In the genomic region with DNA sequence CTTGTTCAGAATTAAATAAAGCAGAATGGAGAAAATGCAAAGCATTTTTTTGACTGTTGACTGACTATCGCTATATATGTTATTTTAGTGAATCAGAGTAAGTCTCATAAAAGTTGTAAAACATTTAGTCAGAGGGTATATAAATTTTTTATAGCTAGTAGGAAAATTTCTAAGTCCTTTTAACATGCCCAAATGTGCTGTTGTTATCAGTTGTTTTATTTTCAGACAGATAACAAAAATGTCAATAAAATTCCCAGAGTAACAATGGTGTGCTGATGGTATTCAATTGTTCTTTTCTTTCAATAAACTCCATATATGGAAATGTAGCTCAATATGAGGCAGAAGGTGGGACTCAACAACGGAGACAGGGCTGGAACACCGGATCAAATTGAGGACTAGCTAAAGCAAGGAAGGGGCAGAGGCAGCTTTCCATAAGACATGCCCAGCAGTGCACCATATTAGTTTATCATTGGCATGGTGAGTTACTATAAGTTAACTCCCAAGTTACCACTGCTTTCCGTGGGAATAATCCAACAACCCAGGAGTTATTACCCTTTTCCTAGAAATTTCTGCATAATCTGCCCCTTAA, we compare ENCODE assay signal across 2 cellular contexts.
TF ChIP-seq lines count a peak whose summit lies in the region.

No MANE protein-coding gene starts in this region.

TF ChIP-seq in GM23338, 12 proteins besides CTCF, POLR2A, EP300 and RAD21 (continues in another document):
- TF ChIP-seq EZH2phosphoT487 (IDR thresholded peaks at IDR 0.05; ENCODE audit: unreplicated experiment) (no peak), JUNB (IDR thresholded peaks at IDR 0.05; ENCODE audit: unreplicated experiment) (no peak), ZNF114 (CRISPR knock-in tag; IDR thresholded peaks at IDR 0.05) (no peak), POLR2AphosphoS5 (IDR thresholded peaks at IDR 0.05; ENCODE audit: low read depth) (no peak), EZH2 (IDR thresholded peaks at IDR 0.05; ENCODE audit: low read depth, unreplicated experiment) (no peak), ZNF331 (CRISPR knock-in tag; IDR thresholded peaks at IDR 0.05; ENCODE audit: low read depth) (no peak), NANOG (IDR thresholded peaks at IDR 0.05; ENCODE audit: borderline replicate concordance) (no peak), CREB1 (CRISPR knock-in tag; IDR thresholded peaks at IDR 0.05; ENCODE audit: low read depth) (no peak), STAT1 (IDR thresholded peaks at IDR 0.05; ENCODE audit: unreplicated experiment) (no peak)
- TF ChIP-seq, protein P1, sequence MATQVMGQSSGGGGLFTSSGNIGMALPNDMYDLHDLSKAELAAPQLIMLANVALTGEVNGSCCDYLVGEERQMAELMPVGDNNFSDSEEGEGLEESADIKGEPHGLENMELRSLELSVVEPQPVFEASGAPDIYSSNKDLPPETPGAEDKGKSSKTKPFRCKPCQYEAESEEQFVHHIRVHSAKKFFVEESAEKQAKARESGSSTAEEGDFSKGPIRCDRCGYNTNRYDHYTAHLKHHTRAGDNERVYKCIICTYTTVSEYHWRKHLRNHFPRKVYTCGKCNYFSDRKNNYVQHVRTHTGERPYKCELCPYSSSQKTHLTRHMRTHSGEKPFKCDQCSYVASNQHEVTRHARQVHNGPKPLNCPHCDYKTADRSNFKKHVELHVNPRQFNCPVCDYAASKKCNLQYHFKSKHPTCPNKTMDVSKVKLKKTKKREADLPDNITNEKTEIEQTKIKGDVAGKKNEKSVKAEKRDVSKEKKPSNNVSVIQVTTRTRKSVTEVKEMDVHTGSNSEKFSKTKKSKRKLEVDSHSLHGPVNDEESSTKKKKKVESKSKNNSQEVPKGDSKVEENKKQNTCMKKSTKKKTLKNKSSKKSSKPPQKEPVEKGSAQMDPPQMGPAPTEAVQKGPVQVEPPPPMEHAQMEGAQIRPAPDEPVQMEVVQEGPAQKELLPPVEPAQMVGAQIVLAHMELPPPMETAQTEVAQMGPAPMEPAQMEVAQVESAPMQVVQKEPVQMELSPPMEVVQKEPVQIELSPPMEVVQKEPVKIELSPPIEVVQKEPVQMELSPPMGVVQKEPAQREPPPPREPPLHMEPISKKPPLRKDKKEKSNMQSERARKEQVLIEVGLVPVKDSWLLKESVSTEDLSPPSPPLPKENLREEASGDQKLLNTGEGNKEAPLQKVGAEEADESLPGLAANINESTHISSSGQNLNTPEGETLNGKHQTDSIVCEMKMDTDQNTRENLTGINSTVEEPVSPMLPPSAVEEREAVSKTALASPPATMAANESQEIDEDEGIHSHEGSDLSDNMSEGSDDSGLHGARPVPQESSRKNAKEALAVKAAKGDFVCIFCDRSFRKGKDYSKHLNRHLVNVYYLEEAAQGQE (IDR thresholded peaks at IDR 0.05; ENCODE audit: unreplicated experiment), result no peak
- TF ChIP-seq, protein P2, sequence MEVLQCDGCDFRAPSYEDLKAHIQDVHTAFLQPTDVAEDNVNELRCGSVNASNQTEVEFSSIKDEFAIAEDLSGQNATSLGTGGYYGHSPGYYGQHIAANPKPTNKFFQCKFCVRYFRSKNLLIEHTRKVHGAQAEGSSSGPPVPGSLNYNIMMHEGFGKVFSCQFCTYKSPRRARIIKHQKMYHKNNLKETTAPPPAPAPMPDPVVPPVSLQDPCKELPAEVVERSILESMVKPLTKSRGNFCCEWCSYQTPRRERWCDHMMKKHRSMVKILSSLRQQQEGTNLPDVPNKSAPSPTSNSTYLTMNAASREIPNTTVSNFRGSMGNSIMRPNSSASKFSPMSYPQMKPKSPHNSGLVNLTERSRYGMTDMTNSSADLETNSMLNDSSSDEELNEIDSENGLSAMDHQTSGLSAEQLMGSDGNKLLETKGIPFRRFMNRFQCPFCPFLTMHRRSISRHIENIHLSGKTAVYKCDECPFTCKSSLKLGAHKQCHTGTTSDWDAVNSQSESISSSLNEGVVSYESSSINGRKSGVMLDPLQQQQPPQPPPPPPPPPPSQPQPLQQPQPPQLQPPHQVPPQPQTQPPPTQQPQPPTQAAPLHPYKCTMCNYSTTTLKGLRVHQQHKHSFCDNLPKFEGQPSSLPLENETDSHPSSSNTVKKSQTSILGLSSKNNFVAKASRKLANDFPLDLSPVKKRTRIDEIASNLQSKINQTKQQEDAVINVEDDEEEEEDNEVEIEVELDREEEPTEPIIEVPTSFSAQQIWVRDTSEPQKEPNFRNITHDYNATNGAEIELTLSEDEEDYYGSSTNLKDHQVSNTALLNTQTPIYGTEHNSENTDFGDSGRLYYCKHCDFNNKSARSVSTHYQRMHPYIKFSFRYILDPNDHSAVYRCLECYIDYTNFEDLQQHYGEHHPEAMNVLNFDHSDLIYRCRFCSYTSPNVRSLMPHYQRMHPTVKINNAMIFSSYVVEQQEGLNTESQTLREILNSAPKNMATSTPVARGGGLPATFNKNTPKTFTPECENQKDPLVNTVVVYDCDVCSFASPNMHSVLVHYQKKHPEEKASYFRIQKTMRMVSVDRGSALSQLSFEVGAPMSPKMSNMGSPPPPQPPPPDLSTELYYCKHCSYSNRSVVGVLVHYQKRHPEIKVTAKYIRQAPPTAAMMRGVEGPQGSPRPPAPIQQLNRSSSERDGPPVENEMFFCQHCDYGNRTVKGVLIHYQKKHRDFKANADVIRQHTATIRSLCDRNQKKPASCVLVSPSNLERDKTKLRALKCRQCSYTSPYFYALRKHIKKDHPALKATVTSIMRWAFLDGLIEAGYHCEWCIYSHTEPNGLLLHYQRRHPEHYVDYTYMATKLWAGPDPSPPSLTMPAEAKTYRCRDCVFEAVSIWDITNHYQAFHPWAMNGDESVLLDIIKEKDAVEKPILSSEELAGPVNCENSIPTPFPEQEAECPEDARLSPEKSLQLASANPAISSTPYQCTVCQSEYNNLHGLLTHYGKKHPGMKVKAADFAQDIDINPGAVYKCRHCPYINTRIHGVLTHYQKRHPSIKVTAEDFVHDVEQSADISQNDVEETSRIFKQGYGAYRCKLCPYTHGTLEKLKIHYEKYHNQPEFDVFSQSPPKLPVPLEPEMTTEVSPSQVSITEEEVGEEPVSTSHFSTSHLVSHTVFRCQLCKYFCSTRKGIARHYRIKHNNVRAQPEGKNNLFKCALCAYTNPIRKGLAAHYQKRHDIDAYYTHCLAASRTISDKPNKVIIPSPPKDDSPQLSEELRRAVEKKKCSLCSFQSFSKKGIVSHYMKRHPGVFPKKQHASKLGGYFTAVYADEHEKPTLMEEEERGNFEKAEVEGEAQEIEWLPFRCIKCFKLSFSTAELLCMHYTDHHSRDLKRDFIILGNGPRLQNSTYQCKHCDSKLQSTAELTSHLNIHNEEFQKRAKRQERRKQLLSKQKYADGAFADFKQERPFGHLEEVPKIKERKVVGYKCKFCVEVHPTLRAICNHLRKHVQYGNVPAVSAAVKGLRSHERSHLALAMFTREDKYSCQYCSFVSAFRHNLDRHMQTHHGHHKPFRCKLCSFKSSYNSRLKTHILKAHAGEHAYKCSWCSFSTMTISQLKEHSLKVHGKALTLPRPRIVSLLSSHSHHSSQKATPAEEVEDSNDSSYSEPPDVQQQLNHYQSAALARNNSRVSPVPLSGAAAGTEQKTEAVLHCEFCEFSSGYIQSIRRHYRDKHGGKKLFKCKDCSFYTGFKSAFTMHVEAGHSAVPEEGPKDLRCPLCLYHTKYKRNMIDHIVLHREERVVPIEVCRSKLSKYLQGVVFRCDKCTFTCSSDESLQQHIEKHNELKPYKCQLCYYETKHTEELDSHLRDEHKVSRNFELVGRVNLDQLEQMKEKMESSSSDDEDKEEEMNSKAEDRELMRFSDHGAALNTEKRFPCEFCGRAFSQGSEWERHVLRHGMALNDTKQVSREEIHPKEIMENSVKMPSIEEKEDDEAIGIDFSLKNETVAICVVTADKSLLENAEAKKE (CRISPR knock-in tag; IDR thresholded peaks at IDR 0.05), result no peak

TF ChIP-seq in IMR-90, 13 proteins besides CTCF, POLR2A, EP300 and RAD21:
- TF ChIP-seq, protein P3, sequence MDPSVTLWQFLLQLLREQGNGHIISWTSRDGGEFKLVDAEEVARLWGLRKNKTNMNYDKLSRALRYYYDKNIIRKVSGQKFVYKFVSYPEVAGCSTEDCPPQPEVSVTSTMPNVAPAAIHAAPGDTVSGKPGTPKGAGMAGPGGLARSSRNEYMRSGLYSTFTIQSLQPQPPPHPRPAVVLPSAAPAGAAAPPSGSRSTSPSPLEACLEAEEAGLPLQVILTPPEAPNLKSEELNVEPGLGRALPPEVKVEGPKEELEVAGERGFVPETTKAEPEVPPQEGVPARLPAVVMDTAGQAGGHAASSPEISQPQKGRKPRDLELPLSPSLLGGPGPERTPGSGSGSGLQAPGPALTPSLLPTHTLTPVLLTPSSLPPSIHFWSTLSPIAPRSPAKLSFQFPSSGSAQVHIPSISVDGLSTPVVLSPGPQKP (IDR thresholded peaks at IDR 0.05; ENCODE audit: borderline replicate concordance, low read depth, low read length), result no peak
- TF ChIP-seq USF2 (IDR thresholded peaks at IDR 0.05; ENCODE audit: low read depth, low read length), result no peak
- TF ChIP-seq MAZ (IDR thresholded peaks at IDR 0.05; ENCODE audit: borderline replicate concordance, low read depth, low read length), result no peak
- no peak for TF ChIP-seq FOS (IDR thresholded peaks at IDR 0.05; ENCODE audit: low read depth, low read length)
- TF ChIP-seq BHLHE40 (IDR thresholded peaks at IDR 0.05; ENCODE audit: low read depth, low read length), result no peak
- no peak for TF ChIP-seq CEBPB (IDR thresholded peaks at IDR 0.05; ENCODE audit: low read depth, low read length)
- TF ChIP-seq NFE2L2 (IDR thresholded peaks at IDR 0.05; ENCODE audit: low read depth, low read length), result no peak
- TF ChIP-seq RFX5 (IDR thresholded peaks at IDR 0.05; ENCODE audit: low read depth, low read length), result no peak
- TF ChIP-seq MXI1 (IDR thresholded peaks at IDR 0.05; ENCODE audit: borderline replicate concordance, low read depth, low read length), result no peak
- TF ChIP-seq MAFK (IDR thresholded peaks at IDR 0.05; ENCODE audit: low read depth, low read length), result no peak
- TF ChIP-seq CHD1 (IDR thresholded peaks at IDR 0.05; ENCODE audit: low read depth, low read length), result no peak
- TF ChIP-seq RCOR1 (IDR thresholded peaks at IDR 0.05; ENCODE audit: insufficient replicate concordance, low read length), result no peak
- TF ChIP-seq SMC3 (IDR thresholded peaks at IDR 0.05; ENCODE audit: low read depth, low read length), result no peak
